Comparison of ENCODE assay signal across 8 cellular contexts in the genomic region with DNA sequence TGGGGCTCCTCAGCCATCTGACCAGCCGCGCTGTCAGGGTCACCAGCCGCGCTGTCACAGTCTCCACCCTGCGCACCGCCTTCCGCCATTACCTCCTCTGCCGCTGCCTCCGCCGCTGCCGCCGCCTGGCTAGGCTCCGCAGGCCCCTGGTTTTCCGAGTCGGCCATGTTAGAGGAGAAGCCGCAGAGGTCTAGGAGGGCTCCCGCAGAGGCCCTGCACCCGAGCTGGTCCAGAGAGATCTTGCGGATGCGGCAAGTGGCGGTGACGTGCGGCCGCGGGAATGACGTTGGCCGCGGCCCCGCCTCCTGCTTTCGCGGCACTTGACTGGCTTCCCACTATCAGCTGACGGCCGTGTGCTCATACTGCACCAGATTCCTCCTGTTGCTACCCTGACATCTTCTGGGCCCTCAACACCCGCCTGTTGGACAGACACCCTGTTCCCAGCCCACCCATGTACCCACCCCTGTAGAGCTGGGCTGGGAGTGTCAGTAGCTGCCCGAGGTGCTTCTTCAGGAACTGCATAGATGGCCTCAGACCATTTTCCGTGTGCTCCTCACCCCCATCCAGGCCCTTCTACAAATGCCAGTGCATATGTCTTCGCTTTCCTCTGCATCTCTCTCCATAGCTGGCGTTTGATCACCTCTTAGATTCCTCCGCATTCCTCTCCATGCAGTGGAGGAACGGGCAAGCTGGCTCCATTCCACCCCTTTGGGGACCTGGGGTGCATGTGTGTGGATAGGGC. TPM values are rescaled to one million over a fixed set of nuclear protein-coding genes. Genes with fewer than 3 reads are reported as not detected.
A peak's percentile ranks its signal among the peaks of the same experiment; 100 is the strongest.
DNase-seq lines count a peak whose midpoint lies in the region; ATAC-seq and TF ChIP-seq lines count a peak whose summit lies in the region.

A gene with protein sequence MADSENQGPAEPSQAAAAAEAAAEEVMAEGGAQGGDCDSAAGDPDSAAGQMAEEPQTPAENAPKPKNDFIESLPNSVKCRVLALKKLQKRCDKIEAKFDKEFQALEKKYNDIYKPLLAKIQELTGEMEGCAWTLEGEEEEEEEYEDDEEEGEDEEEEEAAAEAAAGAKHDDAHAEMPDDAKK (minus strand): TSS at position 242 of the 742 bp plus-strand sequence. CDS start 75 bp downstream, at position 167.

- H3K27ac Mint-ChIP-seq in activated CD8-positive, alpha-beta T cell treated with anti-CD3 and anti-CD28 coated beads, Interleukin-2, amount 10 ng/mL, durations not matched to agents 7 days and 5 days = peak within 1 kb of the TSS; percentile 80
- peak within 1 kb of the TSS; percentile 88 for H3K27ac Mint-ChIP-seq in memory B cell

- peaks cover 17% of the 10 kb centered on the region for H3K4me1 Mint-ChIP-seq in activated CD8-positive, alpha-beta T cell treated with anti-CD3 and anti-CD28 coated beads, Interleukin-2, amount 10 ng/mL, durations not matched to agents 7 days and 5 days (ENCODE audit: low read depth)
- peaks cover 9% of the 10 kb centered on the region for H3K4me1 Mint-ChIP-seq in memory B cell

- ATAC-seq in HG02798 (IDR thresholded peaks at IDR 0.05; ENCODE audit: poor library complexity, unreplicated experiment) (peak; percentile 97), memory B cell (ENCODE audit: low read depth) (peak; percentile 97)
- ATAC-seq in activated CD8-positive, alpha-beta T cell treated with anti-CD3 and anti-CD28 coated beads, Interleukin-2, amount 10 ng/mL, durations not matched to agents 7 days and 5 days = peak; percentile 92

- no peaks in the 10 kb centered on the region for H3K9me3 Mint-ChIP-seq in activated CD8-positive, alpha-beta T cell treated with anti-CD3 and anti-CD28 coated beads, Interleukin-2, amount 10 ng/mL, durations not matched to agents 7 days and 5 days (ENCODE audit: insufficient read depth)
- no peaks in the 10 kb centered on the region for H3K9me3 Mint-ChIP-seq in memory B cell

- H3K4me3 Mint-ChIP-seq in activated CD8-positive, alpha-beta T cell treated with anti-CD3 and anti-CD28 coated beads, Interleukin-2, amount 10 ng/mL, durations not matched to agents 7 days and 5 days = peak within 1 kb of the TSS; percentile 81
- H3K4me3 Mint-ChIP-seq in memory B cell = peak within 1 kb of the TSS; percentile 90

- H3K27me3 Mint-ChIP-seq in activated CD8-positive, alpha-beta T cell treated with anti-CD3 and anti-CD28 coated beads, Interleukin-2, amount 10 ng/mL, durations not matched to agents 7 days and 5 days (ENCODE audit: low read depth) = no peaks in the 10 kb centered on the region
- H3K27me3 Mint-ChIP-seq in memory B cell = no peaks in the 10 kb centered on the region

- peak; percentile 41 for DNase-seq in NCI-H2029 treated with DMSO at 0.1 percent for 48 hours (lab: John Stamatoyannopoulos, UW)
- DNase-seq in activated CD8-positive, alpha-beta T cell treated with anti-CD3 and anti-CD28 coated beads, Interleukin-2, amount 10 ng/mL, durations not matched to agents 7 days and 5 days = peak; percentile 74
- peak; percentile 59 for DNase-seq in effector CD4-positive, alpha-beta T cell
- peak; percentile 57 to 66 for DNase-seq in memory B cell (ENCODE audit: low spot score in 2 of 2)
- DNase-seq in stimulated activated CD8-positive, alpha-beta memory T cell treated with anti-CD3 and anti-CD28 coated beads, Interleukin-12 subunit alpha, Interleukin-12 subunit beta, amount 100 ng/mL, for 4 hours (ENCODE audit: low read depth) = peak; percentile 47
- DNase-seq in NCI-H1105 treated with DMSO at 0.1 percent for 48 hours (lab: John Stamatoyannopoulos, UW) = no peak

- POLR2A ChIA-PET in activated CD8-positive, alpha-beta T cell treated with anti-CD3 and anti-CD28 coated beads, Interleukin-2, amount 10 ng/mL, durations not matched to agents 7 days and 5 days (lab: Charles Lee) = interaction anchor here (0.8 kb wide), 1 partner anchor 16 kb away, joined by 4 read pairs; no protein-coding TSS in a partner anchor

- CTCF ChIA-PET in activated CD8-positive, alpha-beta T cell treated with anti-CD3 and anti-CD28 coated beads, Interleukin-2, amount 10 ng/mL, durations not matched to agents 7 days and 5 days (lab: Charles Lee) = interaction anchor here (1.9 kb wide), 1 partner anchor 158 kb away, joined by 5 read pairs; no protein-coding TSS in a partner anchor

- H3K36me3 Mint-ChIP-seq in activated CD8-positive, alpha-beta T cell treated with anti-CD3 and anti-CD28 coated beads, Interleukin-2, amount 10 ng/mL, durations not matched to agents 7 days and 5 days (ENCODE audit: low read depth) = peaks cover 7% of the 10 kb centered on the region
- H3K36me3 Mint-ChIP-seq in memory B cell = peaks cover 20% of the 10 kb centered on the region

- TF ChIP-seq POLR2A in GM15510 (IDR thresholded peaks at IDR 0.05; ENCODE audit: borderline replicate concordance, extremely low read depth, insufficient read length) = peak; percentile 48

RNA-seq across cellular contexts. Expression of the gene that starts here (rescaled TPM):
- total RNA-seq in activated CD8-positive, alpha-beta T cell treated with anti-CD3 and anti-CD28 coated beads, Interleukin-2, amount 10 ng/mL, durations not matched to agents 7 days and 5 days = 1 to 10 TPM; 4.6 to 4.8 TPM
